ENCODE assay signal across 25 cellular contexts in the genomic region with DNA sequence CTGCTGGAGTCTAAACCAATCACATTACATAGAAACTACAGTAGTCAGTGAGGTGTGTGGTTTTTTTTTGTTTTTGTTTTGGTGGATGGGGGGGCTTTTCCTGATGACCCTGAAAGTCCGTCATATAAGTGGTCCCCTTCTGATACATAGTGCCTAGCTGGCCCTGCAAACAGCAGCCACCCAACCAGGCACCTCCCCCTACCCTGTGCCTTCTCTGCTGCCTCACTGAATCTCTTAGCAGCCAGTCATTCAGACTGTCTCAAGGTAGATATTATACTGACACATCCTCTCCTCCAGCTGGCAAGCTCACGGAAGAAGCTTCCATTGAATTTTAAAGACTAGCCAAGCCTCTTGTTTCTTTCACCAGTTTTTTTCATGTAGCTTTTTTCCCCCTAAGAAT. TPM values are rescaled to one million over a fixed set of nuclear protein-coding genes. Genes with fewer than 3 reads are reported as not detected.
A peak's percentile ranks its signal among the peaks of the same experiment; 100 is the strongest.
DNase-seq lines count a peak whose midpoint lies in the region; ATAC-seq and TF ChIP-seq lines count a peak whose summit lies in the region.
"Had no signal": no experiment of that assay in that cellular context is flagged by ENCODE, and none has a peak within 500 bp of the region (broad histone marks: within the 10 kb centered on the region; RNA-seq: fewer than 3 reads in every experiment).

No MANE protein-coding gene starts in this region.

- no peaks in the 10 kb centered on the region for H3F3A ChIP-seq in neural progenitor cell (ENCODE audit: low read depth)

- H2BK12ac ChIP-seq in H9 (ENCODE audit: insufficient read length, low read depth, low read length): no peak overlapping the region

- no peak for TF ChIP-seq CTCF in H9 (conservative IDR thresholded peaks at IDR 0.05)
- no peak for TF ChIP-seq CTCF in WTC11 (IDR thresholded peaks at IDR 0.05)
- no peak for TF ChIP-seq CTCF in neural progenitor cell (IDR thresholded peaks at IDR 0.05)
- no peak for TF ChIP-seq CTCF in breast epithelium (IDR thresholded peaks at IDR 0.05)

- H3K79me2 ChIP-seq in H9 (ENCODE audit: insufficient read depth, low read length) (no peaks in the 10 kb centered on the region; the same call in 1 of the 2 replicates), neural progenitor cell (ENCODE audit: low read depth) (no peaks in the 10 kb centered on the region)

- H3K36me3 Mint-ChIP-seq in H9 (ENCODE audit: insufficient read depth in 1 of 3, low read depth in 3 of 3) (no peaks in the 10 kb centered on the region), WTC11 (peaks cover 4% of the 10 kb centered on the region), neural progenitor cell (no peaks in the 10 kb centered on the region)
- H3K36me3 Mint-ChIP-seq in activated CD4-positive, alpha-beta memory T cell treated with anti-CD3 and anti-CD28 coated beads, Interleukin-2, amount 10 ng/mL, durations not matched to agents 7 days and 5 days (ENCODE audit: low read depth): no peaks in the 10 kb centered on the region
- H3K36me3 Mint-ChIP-seq: CD14-positive monocyte; CD8-positive, alpha-beta memory T cell had no signal

- no peak overlapping the region for H3K4me2 ChIP-seq in H9 (ENCODE audit: insufficient read depth, insufficient read length, low read length)
- peak overlapping the region; percentile 8 for H3K4me2 ChIP-seq in neural progenitor cell
- H3K4me2 ChIP-seq: A549; BLaER1 treated with 17β-estradiol and CSF1 and Interleukin-3, amounts not matched to agents 10 nM and 100 nM had no signal

- no peaks in the 10 kb centered on the region for H3K9me3 ChIP-seq in H9 (ENCODE audit: control insufficient read depth, low read depth, low read length)
- H3K9me3 ChIP-seq in neural progenitor cell (ENCODE audit: low read depth): no peaks in the 10 kb centered on the region
- H3K9me3 ChIP-seq in breast epithelium: no peaks in the 10 kb centered on the region
- H3K9me3 ChIP-seq: A549; BE2C; BLaER1 treated with 17β-estradiol and CSF1 and Interleukin-3, amounts not matched to agents 10 nM and 100 nM had no signal

- H2BK5ac ChIP-seq in H9 (ENCODE audit: insufficient read length, low read length): no peak overlapping the region

- TF ChIP-seq POLR2A in breast epithelium (IDR thresholded peaks at IDR 0.05): no peak

- ATAC-seq in WTC11: peak; percentile 60
- ATAC-seq in GM19397 (IDR thresholded peaks at IDR 0.05; ENCODE audit: unreplicated experiment): no peak
- ATAC-seq in HG03039 (IDR thresholded peaks at IDR 0.05; ENCODE audit: unreplicated experiment): no peak
- ATAC-seq: A549, GM12878, HCT116 had no signal

- no peak for DNase-seq in H9
- DNase-seq in WTC11 (ENCODE audit: low spot score): no peak
- peak; percentile 12 for DNase-seq in iPS-NIHi7 (ENCODE audit: extremely low spot score)
- DNase-seq in neural progenitor cell (ENCODE audit: low spot score): no peak
- no peak for DNase-seq in breast epithelium (ENCODE audit: low spot score in 2 of 2)
- DNase-seq in activated CD4-positive, alpha-beta memory T cell treated with anti-CD3 and anti-CD28 coated beads, Interleukin-2, amount 10 ng/mL, durations not matched to agents 7 days and 5 days: no peak
- DNase-seq: 8988T; ACHN; AML-193; BE2C; CD4-positive, alpha-beta T cell; CD8-positive, alpha-beta memory T cell; DMS 273 treated with DMSO at 0.1 percent for 48 hours; DMS79; EL; GDM1; GOT3; H7 had no signal

- no peak overlapping the region for H3T11ph ChIP-seq in H9 (ENCODE audit: low read length)

- CTCF ChIA-PET in WTC11 (lab: Charles Lee): interaction anchor here (1.1 to 1.3 kb wide), 2 partner anchors 21 to 81 kb away, joined by 3 to 4 read pairs; no protein-coding TSS in a partner anchor
- CTCF ChIA-PET in activated CD4-positive, alpha-beta memory T cell treated with anti-CD3 and anti-CD28 coated beads, Interleukin-2, amount 10 ng/mL, durations not matched to agents 7 days and 5 days (lab: Charles Lee): no interaction called here

- intact Hi-C loops in breast epithelium (cut with DNase I; ENCODE audit: low total_unique reads): no loop called here

- no peak overlapping the region for H4K5ac ChIP-seq in H9 (ENCODE audit: insufficient read length, low read depth, low read length)

- H2AFZ ChIP-seq in H9 (ENCODE audit: low read length): no peak overlapping the region
- no peak overlapping the region for H2AFZ ChIP-seq in neural progenitor cell (replicated peaks)

- H3K79me1 ChIP-seq in H9 (ENCODE audit: insufficient read depth, low read depth, low read length, poor library complexity, severe bottlenecking): no peaks in the 10 kb centered on the region

- H3K27ac ChIP-seq in H9 (ENCODE audit: insufficient read length, low read depth, low read length) (no peak overlapping the region), neural progenitor cell (no peak overlapping the region), breast epithelium (no peak overlapping the region)
- H3K27ac ChIP-seq: A549; BLaER1 treated with 17β-estradiol and CSF1 and Interleukin-3, amounts not matched to agents 10 nM and 100 nM had no signal

- H3K4me1 Mint-ChIP-seq in H9 (peaks cover 16 to 26% of the 10 kb centered on the region in 2 experiments), WTC11 (peaks cover 31% of the 10 kb centered on the region), neural progenitor cell (peaks cover 4% of the 10 kb centered on the region)
- no peaks in the 10 kb centered on the region for H3K4me1 Mint-ChIP-seq in activated CD4-positive, alpha-beta memory T cell treated with anti-CD3 and anti-CD28 coated beads, Interleukin-2, amount 10 ng/mL, durations not matched to agents 7 days and 5 days
- H3K4me1 Mint-ChIP-seq: CD14-positive monocyte; CD8-positive, alpha-beta memory T cell had no signal

- no peak overlapping the region for H2BK120ac ChIP-seq in H9 (ENCODE audit: low read depth, low read length, poor library complexity, severe bottlenecking)

- H4K20me1 ChIP-seq in H9 (ENCODE audit: control insufficient read depth, insufficient read depth, insufficient read length) (no peaks in the 10 kb centered on the region), neural progenitor cell (ENCODE audit: low read depth) (no peaks in the 10 kb centered on the region)
- H4K20me1 ChIP-seq: BLaER1 treated with 17β-estradiol and CSF1 and Interleukin-3, amounts not matched to agents 10 nM and 100 nM had no signal

- H3K9me3 Mint-ChIP-seq in H9: peaks cover 0 to 3% of the 10 kb centered on the region in 2 experiments; a peak in 1 of 5 replicates
- H3K9me3 Mint-ChIP-seq in WTC11: peaks cover 5% of the 10 kb centered on the region
- H3K9me3 Mint-ChIP-seq in neural progenitor cell: peaks cover 3% of the 10 kb centered on the region
- no peaks in the 10 kb centered on the region for H3K9me3 Mint-ChIP-seq in activated CD4-positive, alpha-beta memory T cell treated with anti-CD3 and anti-CD28 coated beads, Interleukin-2, amount 10 ng/mL, durations not matched to agents 7 days and 5 days
- H3K9me3 Mint-ChIP-seq: CD14-positive monocyte; CD4-positive, alpha-beta T cell had no signal

- POLR2A ChIA-PET in WTC11 (lab: Charles Lee): no interaction called here
- POLR2A ChIA-PET in activated CD4-positive, alpha-beta memory T cell treated with anti-CD3 and anti-CD28 coated beads, Interleukin-2, amount 10 ng/mL, durations not matched to agents 7 days and 5 days (lab: Charles Lee): no interaction called here

- H3K27me3 ChIP-seq in H9 (ENCODE audit: insufficient read depth, low read length) (no peaks in the 10 kb centered on the region), neural progenitor cell (no peaks in the 10 kb centered on the region), breast epithelium (no peaks in the 10 kb centered on the region)
- H3K27me3 ChIP-seq: BE2C; BLaER1 treated with 17β-estradiol and CSF1 and Interleukin-3, amounts not matched to agents 10 nM and 100 nM had no signal

- H3K4me1 ChIP-seq in H9 (ENCODE audit: insufficient read depth, low read length) (peaks cover 4% of the 10 kb centered on the region; the same call in 1 of the 2 replicates), neural progenitor cell (peaks cover 24% of the 10 kb centered on the region), breast epithelium (no peaks in the 10 kb centered on the region)
- H3K4me1 ChIP-seq: A549; BE2C; BLaER1 treated with 17β-estradiol and CSF1 and Interleukin-3, amounts not matched to agents 10 nM and 100 nM had no signal

- H3K9ac ChIP-seq in H9 (ENCODE audit: extremely low read depth, insufficient read length, low read length): no peak overlapping the region
- no peak overlapping the region for H3K9ac ChIP-seq in neural progenitor cell
- H3K9ac ChIP-seq: BLaER1 treated with 17β-estradiol and CSF1 and Interleukin-3, amounts not matched to agents 10 nM and 100 nM had no signal

- H2BK15ac ChIP-seq in H9 (ENCODE audit: low read depth, low read length): no peak overlapping the region

- no peak overlapping the region for H4K91ac ChIP-seq in H9 (ENCODE audit: insufficient read length, low read depth, low read length)

- no peaks in the 10 kb centered on the region for H3K23me2 ChIP-seq in H9 (ENCODE audit: insufficient read length, low read depth, low read length, poor library complexity, severe bottlenecking)

- H3K23ac ChIP-seq in H9 (ENCODE audit: insufficient read length, low read depth, low read length): no peak overlapping the region

- H2BK20ac ChIP-seq in H9 (ENCODE audit: low read depth, low read length, poor library complexity, severe bottlenecking): no peak overlapping the region

- H3K36me3 ChIP-seq in neural progenitor cell: no peaks in the 10 kb centered on the region
- H3K36me3 ChIP-seq in breast epithelium: no peaks in the 10 kb centered on the region
- H3K36me3 ChIP-seq: BE2C; BLaER1 treated with 17β-estradiol and CSF1 and Interleukin-3, amounts not matched to agents 10 nM and 100 nM had no signal

- no peak overlapping the region for H3K56ac ChIP-seq in H9 (ENCODE audit: insufficient read length, low read depth, low read length)

- H3K4ac ChIP-seq in H9 (ENCODE audit: low read depth, low read length): no peak overlapping the region

- H3K14ac ChIP-seq in H9 (ENCODE audit: insufficient read depth, low read length): peak overlapping the region; percentile 49; the same call in 1 of the 2 replicates

- H3K18ac ChIP-seq in H9 (ENCODE audit: insufficient read length, low read depth, low read length): peak overlapping the region; percentile 57

- H2AK5ac ChIP-seq in H9 (ENCODE audit: insufficient read length, low read length): no peak overlapping the region

- H3K27ac Mint-ChIP-seq in H9: peak overlapping the region in 2 of 3 experiments; percentile 44 to 78; a peak in 2 of 7 replicates
- no peak overlapping the region for H3K27ac Mint-ChIP-seq in WTC11
- H3K27ac Mint-ChIP-seq in neural progenitor cell: no peak overlapping the region
- H3K27ac Mint-ChIP-seq in activated CD4-positive, alpha-beta memory T cell treated with anti-CD3 and anti-CD28 coated beads, Interleukin-2, amount 10 ng/mL, durations not matched to agents 7 days and 5 days: no peak overlapping the region
- H3K27ac Mint-ChIP-seq: CD14-positive monocyte; CD4-positive, alpha-beta T cell; CD8-positive, alpha-beta memory T cell had no signal

- H3K4me3 ChIP-seq in neural progenitor cell: no peak overlapping the region
- H3K4me3 ChIP-seq in breast epithelium: no peak overlapping the region
- H3K4me3 ChIP-seq: A549; BLaER1 treated with 17β-estradiol and CSF1 and Interleukin-3, amounts not matched to agents 10 nM and 100 nM; GM12878 had no signal

- WGBS in H9 (ENCODE audit: extremely low coverage, insufficient read length, low lambda C conversion rate): no CpG with 5 or more reads among the region's 2 CpGs

- H3K4me3 Mint-ChIP-seq in H9: no peak overlapping the region
- no peak overlapping the region for H3K4me3 Mint-ChIP-seq in WTC11
- no peak overlapping the region for H3K4me3 Mint-ChIP-seq in neural progenitor cell
- no peak overlapping the region for H3K4me3 Mint-ChIP-seq in activated CD4-positive, alpha-beta memory T cell treated with anti-CD3 and anti-CD28 coated beads, Interleukin-2, amount 10 ng/mL, durations not matched to agents 7 days and 5 days
- H3K4me3 Mint-ChIP-seq: CD14-positive monocyte; CD4-positive, alpha-beta T cell; CD8-positive, alpha-beta memory T cell had no signal

- H3K27me3 Mint-ChIP-seq in H9 (ENCODE audit: low read depth) (no peaks in the 10 kb centered on the region), WTC11 (ENCODE audit: low read depth) (no peaks in the 10 kb centered on the region), neural progenitor cell (ENCODE audit: insufficient read depth, low read depth) (peaks cover 2% of the 10 kb centered on the region)
- peaks cover 4% of the 10 kb centered on the region for H3K27me3 Mint-ChIP-seq in activated CD4-positive, alpha-beta memory T cell treated with anti-CD3 and anti-CD28 coated beads, Interleukin-2, amount 10 ng/mL, durations not matched to agents 7 days and 5 days

- no peak overlapping the region for H4K8ac ChIP-seq in H9 (replicated peaks; ENCODE audit: insufficient read length, low read depth, low read length)

RNA-seq across cellular contexts. Expression of gene SYN2, which starts 21.4 kb away (rescaled TPM):
- total RNA-seq in H9 (2021) (5.0 and 6.0 TPM in 2 replicates), WTC11 (2021) (6.5 to 7.1 TPM (median 6.7 TPM) in 3 replicates), neural progenitor cell (ENCODE audit: low replicate concordance) (0.84 and 3.1 TPM in 2 replicates), breast epithelium (10 to 100 TPM; 10.7 to 15.2 (median 11.5) TPM)
- under 1 TPM in 1 of 2 experiments, not detected in 1; 0.08 TPM for total RNA-seq in activated CD4-positive, alpha-beta memory T cell treated with anti-CD3 and anti-CD28 coated beads, Interleukin-2, amount 10 ng/mL, durations not matched to agents 7 days and 5 days
- total RNA-seq: CD4-positive, alpha-beta T cell; GM12878 had no signal

Comparison
In these comparisons a context has a peak if more than half of its experiments do, and no peak if none do; other contexts are left out.
1. H3K27ac Mint-ChIP-seq: peak in H9 (2 of 3); none in WTC11 (single experiment), neural progenitor cell (single experiment) and activated CD4-positive, alpha-beta memory T cell treated with anti-CD3 and anti-CD28 coated beads, Interleukin-2, amount 10 ng/mL, durations not matched to agents 7 days and 5 days (single experiment).